Comparison of ENCODE assay signal across 16 cellular contexts in the genomic region with DNA sequence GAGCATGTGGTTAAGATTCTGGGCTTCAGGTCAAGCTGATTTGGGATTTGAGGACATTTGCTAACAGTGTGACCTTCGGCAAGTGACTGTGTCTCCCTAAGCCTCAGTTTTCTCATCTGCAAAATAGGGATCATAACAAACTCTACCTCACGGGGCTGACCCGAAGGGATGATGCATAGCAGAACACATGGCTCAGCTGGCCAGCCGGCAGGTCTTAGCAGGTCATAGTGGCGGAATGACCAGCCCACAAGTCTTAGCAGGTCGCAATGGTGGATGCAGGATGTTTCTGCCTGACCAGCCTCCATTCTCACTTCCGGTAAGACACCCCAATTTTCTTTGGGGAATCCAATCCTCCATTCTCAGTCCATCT.
A peak's percentile ranks its signal among the peaks of the same experiment; 100 is the strongest.
DNase-seq lines count a peak whose midpoint lies in the region; ATAC-seq and TF ChIP-seq lines count a peak whose summit lies in the region.
"Had no signal": no experiment of that assay in that cellular context is flagged by ENCODE, and none has a peak within 500 bp of the region (broad histone marks: within the 10 kb centered on the region; RNA-seq: fewer than 3 reads in every experiment).

No MANE protein-coding gene starts in this region.

- TF ChIP-seq CTCF in OCI-LY3 (IDR thresholded peaks at IDR 0.05; ENCODE audit: low read depth, low read length): no peak

- peaks cover 98% of the 10 kb centered on the region for H3K4me1 Mint-ChIP-seq in activated T-cell treated with anti-CD3 and anti-CD28 coated beads, Interleukin-2, amount 50 U/mL, for 24 hours (ENCODE audit: low read depth)
- peaks cover 86 to 91% of the 10 kb centered on the region in 2 donors for H3K4me1 Mint-ChIP-seq in effector memory CD8-positive, alpha-beta T cell (ENCODE audit: low read depth in 2 of 2)
- peaks cover 77 to 100% of the 10 kb centered on the region in 2 donors for H3K4me1 Mint-ChIP-seq in stimulated activated naive B cell treated with anti-CD40 and anti-IgM and Interleukin-4, amounts not matched to agents 10 μg/mL and 1 μg/mL and 100 μg/mL, for 72 hours

- no peak overlapping the region for H2AFZ ChIP-seq in OCI-LY3 (ENCODE audit: low read depth, low read length)

- peak overlapping the region; percentile 58 for H3K9ac ChIP-seq in OCI-LY3 (ENCODE audit: low read length)

- H3K36me3 ChIP-seq in OCI-LY3 (replicated peaks; ENCODE audit: low read depth, low read length): peaks cover 59% of the 10 kb centered on the region
- H3K36me3 ChIP-seq: left ventricle myocardium inferior, uterus had no signal

- peaks cover 99% of the 10 kb centered on the region for H3K4me1 ChIP-seq in OCI-LY3 (ENCODE audit: low read length)
- H3K4me1 ChIP-seq: uterus had no signal

- peak overlapping the region; percentile 68 for H3K4me3 Mint-ChIP-seq in activated T-cell treated with anti-CD3 and anti-CD28 coated beads, Interleukin-2, amount 50 U/mL, for 24 hours
- H3K4me3 Mint-ChIP-seq in effector memory CD8-positive, alpha-beta T cell: peak overlapping the region; percentile 81 to 85
- H3K4me3 Mint-ChIP-seq in stimulated activated naive B cell treated with anti-CD40 and anti-IgM and Interleukin-4, amounts not matched to agents 10 μg/mL and 1 μg/mL and 100 μg/mL, for 72 hours: peak overlapping the region; percentile 66 to 78

- H3K27ac ChIP-seq in OCI-LY3 (ENCODE audit: low read length): peak overlapping the region; percentile 91
- H3K27ac ChIP-seq: epithelial cell of prostate, left ventricle myocardium inferior, uterus had no signal

- no peaks in the 10 kb centered on the region for H3K9me3 ChIP-seq in OCI-LY3 (ENCODE audit: insufficient read depth, low read length)
- H3K9me3 ChIP-seq: left ventricle myocardium inferior, uterus had no signal

- peak overlapping the region; percentile 96 for H3K27ac Mint-ChIP-seq in activated T-cell treated with anti-CD3 and anti-CD28 coated beads, Interleukin-2, amount 50 U/mL, for 24 hours
- H3K27ac Mint-ChIP-seq in effector memory CD8-positive, alpha-beta T cell: peak overlapping the region; percentile 93 to 96
- H3K27ac Mint-ChIP-seq in stimulated activated naive B cell treated with anti-CD40 and anti-IgM and Interleukin-4, amounts not matched to agents 10 μg/mL and 1 μg/mL and 100 μg/mL, for 72 hours: peak overlapping the region; percentile 93

- H3K9me3 Mint-ChIP-seq in activated T-cell treated with anti-CD3 and anti-CD28 coated beads, Interleukin-2, amount 50 U/mL, for 24 hours: no peaks in the 10 kb centered on the region
- no peaks in the 10 kb centered on the region for H3K9me3 Mint-ChIP-seq in effector memory CD8-positive, alpha-beta T cell
- no peaks in the 10 kb centered on the region for H3K9me3 Mint-ChIP-seq in stimulated activated naive B cell treated with anti-CD40 and anti-IgM and Interleukin-4, amounts not matched to agents 10 μg/mL and 1 μg/mL and 100 μg/mL, for 72 hours

- peaks cover 85% of the 10 kb centered on the region for H4K20me1 ChIP-seq in OCI-LY3 (ENCODE audit: insufficient read depth, low read length)

- DNase-seq in activated T-cell treated with anti-CD3 and anti-CD28 coated beads, Interleukin-2, amount 50 U/mL, for 24 hours: no peak
- DNase-seq in activated T-cell treated with anti-CD3 and anti-CD28 coated beads for 4 hours: no peak
- no peak for DNase-seq in effector memory CD8-positive, alpha-beta T cell
- no peak for DNase-seq in stimulated activated naive B cell treated with anti-CD40 and anti-IgM and Interleukin-4, amounts not matched to agents 10 μg/mL and 1 μg/mL and 100 μg/mL, for 72 hours
- DNase-seq in SW 1271 (lab: John Stamatoyannopoulos, UW): no peak
- DNase-seq: ACHN, NCI-H1048, NCI-H446, T1000, uterus had no signal

- no peak for ATAC-seq in effector memory CD8-positive, alpha-beta T cell (replicated peaks)
- ATAC-seq in stimulated activated naive B cell treated with anti-CD40 and anti-IgM and Interleukin-4, amounts not matched to agents 10 μg/mL and 1 μg/mL and 100 μg/mL, for 72 hours (replicated peaks): no peak
- ATAC-seq in GM18511 (IDR thresholded peaks at IDR 0.05; ENCODE audit: unreplicated experiment) (no peak), GM19324 (IDR thresholded peaks at IDR 0.05; ENCODE audit: low FRiP score, unreplicated experiment) (no peak)
- ATAC-seq: Panc1 had no signal

- no peaks in the 10 kb centered on the region for H3K27me3 Mint-ChIP-seq in activated T-cell treated with anti-CD3 and anti-CD28 coated beads, Interleukin-2, amount 50 U/mL, for 24 hours
- H3K27me3 Mint-ChIP-seq in effector memory CD8-positive, alpha-beta T cell: no peaks in the 10 kb centered on the region
- H3K27me3 Mint-ChIP-seq in stimulated activated naive B cell treated with anti-CD40 and anti-IgM and Interleukin-4, amounts not matched to agents 10 μg/mL and 1 μg/mL and 100 μg/mL, for 72 hours: no peaks in the 10 kb centered on the region

- H3K27me3 ChIP-seq in OCI-LY3 (ENCODE audit: low read depth, low read length): no peaks in the 10 kb centered on the region
- H3K27me3 ChIP-seq: uterus had no signal

- peak overlapping the region; percentile 97 for H3K4me2 ChIP-seq in OCI-LY3 (ENCODE audit: low read length)

- peaks cover 20% of the 10 kb centered on the region for H3K36me3 Mint-ChIP-seq in activated T-cell treated with anti-CD3 and anti-CD28 coated beads, Interleukin-2, amount 50 U/mL, for 24 hours (ENCODE audit: low read depth)
- peaks cover 46% of the 10 kb centered on the region for H3K36me3 Mint-ChIP-seq in effector memory CD8-positive, alpha-beta T cell (ENCODE audit: insufficient read depth)
- H3K36me3 Mint-ChIP-seq in stimulated activated naive B cell treated with anti-CD40 and anti-IgM and Interleukin-4, amounts not matched to agents 10 μg/mL and 1 μg/mL and 100 μg/mL, for 72 hours: peaks cover 27 to 42% of the 10 kb centered on the region in 2 donors

- H3K4me3 ChIP-seq in OCI-LY3 (ENCODE audit: low read length): peak overlapping the region; percentile 54
- H3K4me3 ChIP-seq: left ventricle myocardium inferior, uterus had no signal

- H3K79me2 ChIP-seq in OCI-LY3 (ENCODE audit: low read length): peaks cover 98% of the 10 kb centered on the region
